Comparison of ENCODE assay signal across 9 cellular contexts in genomic region chr12:93709386-93709785, GRCh38.
"Had no signal": no experiment of that assay in that cellular context is flagged by ENCODE, and none has a peak within 500 bp of the region (broad histone marks: within the 10 kb centered on the region; RNA-seq: fewer than 3 reads in every experiment).

No MANE protein-coding gene starts in this region.

- H3K36me3 ChIP-seq: HAP-1 had no signal

- H2AFZ ChIP-seq: GM23248 had no signal

- H3K9me3 ChIP-seq: HAP-1 had no signal

- H3K27me3 Mint-ChIP-seq: IgD-negative memory B cell had no signal

- DNase-seq: GM23248, GOT3, H7, KG1 had no signal

- ATAC-seq: HCT116, HepG2 had no signal

- H3K4me3 ChIP-seq: GM23248, HAP-1 had no signal

- H3K9ac ChIP-seq: GM23248 had no signal

- H3K27ac ChIP-seq: GM23248, HL-60 had no signal
